In the genomic region with DNA sequence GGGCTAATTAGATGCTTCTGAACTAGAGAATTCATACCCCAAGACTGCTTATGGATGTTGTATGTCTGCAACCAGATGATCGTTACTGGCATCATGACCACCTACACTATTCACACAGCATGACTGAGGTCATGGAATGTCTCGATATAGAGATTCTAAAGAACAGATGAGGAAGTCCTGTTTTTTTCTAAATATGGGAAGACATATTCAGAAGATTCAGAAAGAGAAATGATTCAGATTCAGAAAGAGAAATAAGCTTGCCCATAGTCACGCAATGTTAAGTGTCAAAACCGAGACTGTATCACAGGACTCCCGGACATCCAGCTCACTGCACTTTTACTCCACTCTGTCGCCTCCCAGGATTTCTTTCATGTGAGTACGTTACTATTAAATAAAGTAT, we compare ENCODE assay signal across 14 cellular contexts.
DNase-seq lines count a peak whose midpoint lies in the region; ATAC-seq and TF ChIP-seq lines count a peak whose summit lies in the region.
"Had no signal": no experiment of that assay in that cellular context is flagged by ENCODE, and none has a peak within 500 bp of the region (broad histone marks: within the 10 kb centered on the region; RNA-seq: fewer than 3 reads in every experiment).

No MANE protein-coding gene starts in this region.

- peak; percentile 28 for DNase-seq in stimulated activated CD4-positive, alpha-beta T cell treated with anti-CD3 and anti-CD28 coated beads, Interleukin-15, amount 100 ng/mL, for 24 hours
- no peak for DNase-seq in stimulated activated CD4-positive, alpha-beta T cell treated with anti-CD3 and anti-CD28 coated beads, Interleukin-1b, Interleukin-23, amount 100 ng/mL, for 48 hours
- no peak for DNase-seq in effector memory CD8-positive, alpha-beta T cell
- no peak for DNase-seq in NOMO-1 treated with DMSO at 0.1 percent for 48 hours (lab: John Stamatoyannopoulos, UW; ENCODE audit: unreplicated experiment)
- DNase-seq: activated CD4-positive, alpha-beta T cell treated with anti-CD3 and anti-CD28 coated beads, Interleukin-2, amount 50 U/mL, for 48 hours; effector CD4-positive, alpha-beta T cell; kidney glomerular epithelial cell; NCI-H2029 had no signal

- H2AFZ ChIP-seq in OCI-LY3 (ENCODE audit: low read depth, low read length): peak overlapping the region; percentile 63

- peak overlapping the region in 1 of 2 donors; percentile 5 for H3K27ac Mint-ChIP-seq in effector memory CD8-positive, alpha-beta T cell

- H3K27ac ChIP-seq in OCI-LY3 (ENCODE audit: low read length): peak overlapping the region; percentile 39
- peak overlapping the region; percentile 12 for H3K27ac ChIP-seq in thymus (ENCODE audit: low read depth)
- H3K27ac ChIP-seq: ascending aorta had no signal

- H3K27me3 ChIP-seq in OCI-LY3 (ENCODE audit: low read depth, low read length) (no peaks in the 10 kb centered on the region), thymus (ENCODE audit: control insufficient read depth, insufficient read depth) (no peaks in the 10 kb centered on the region)
- H3K27me3 ChIP-seq: ascending aorta had no signal

- H3K4me1 Mint-ChIP-seq in effector memory CD8-positive, alpha-beta T cell (ENCODE audit: low read depth in 2 of 2): peaks cover 0 to 9% of the 10 kb centered on the region in 2 donors

- peak overlapping the region; percentile 43 for H3K9ac ChIP-seq in OCI-LY3 (ENCODE audit: low read length)

- H3K36me3 Mint-ChIP-seq in effector memory CD8-positive, alpha-beta T cell (ENCODE audit: insufficient read depth): no peaks in the 10 kb centered on the region

- no peak overlapping the region for H3K4me3 Mint-ChIP-seq in effector memory CD8-positive, alpha-beta T cell

- H3K36me3 ChIP-seq in OCI-LY3 (replicated peaks; ENCODE audit: low read depth, low read length): no peaks in the 10 kb centered on the region
- no peaks in the 10 kb centered on the region for H3K36me3 ChIP-seq in thymus (ENCODE audit: control insufficient read depth, insufficient read depth)
- H3K36me3 ChIP-seq: ascending aorta had no signal

- H3K9me3 ChIP-seq in OCI-LY3 (ENCODE audit: insufficient read depth, low read length): no peaks in the 10 kb centered on the region
- no peaks in the 10 kb centered on the region for H3K9me3 ChIP-seq in thymus (ENCODE audit: control insufficient read depth)
- H3K9me3 ChIP-seq: ascending aorta had no signal

- H3K4me3 ChIP-seq in OCI-LY3 (ENCODE audit: low read length) (peak overlapping the region; percentile 72), thymus (ENCODE audit: low read length) (no peak overlapping the region)
- H3K4me3 ChIP-seq: ascending aorta, skin epidermis had no signal

- peak; percentile 63 for ATAC-seq in HG02588 (IDR thresholded peaks at IDR 0.05; ENCODE audit: unreplicated experiment)
- no peak for ATAC-seq in effector memory CD8-positive, alpha-beta T cell (replicated peaks)
- ATAC-seq in GM21528 (IDR thresholded peaks at IDR 0.05; ENCODE audit: low FRiP score, unreplicated experiment): no peak

- TF ChIP-seq CTCF in OCI-LY3 (IDR thresholded peaks at IDR 0.05; ENCODE audit: low read depth, low read length): no peak

- H3K27me3 Mint-ChIP-seq in effector memory CD8-positive, alpha-beta T cell: no peaks in the 10 kb centered on the region

- no peaks in the 10 kb centered on the region for H3K79me2 ChIP-seq in OCI-LY3 (ENCODE audit: low read length)

- H3K4me2 ChIP-seq in OCI-LY3 (ENCODE audit: low read length): peak overlapping the region; percentile 84

- 95% methylated on average over 7 of the region's 7 CpGs for WGBS in thymus

- H3K4me1 ChIP-seq in OCI-LY3 (ENCODE audit: low read length) (peaks cover 54% of the 10 kb centered on the region), thymus (ENCODE audit: control insufficient read depth, insufficient read depth, low read length) (no peaks in the 10 kb centered on the region)

- H4K20me1 ChIP-seq in OCI-LY3 (ENCODE audit: insufficient read depth, low read length): no peaks in the 10 kb centered on the region

- H3K9me3 Mint-ChIP-seq in effector memory CD8-positive, alpha-beta T cell: no peaks in the 10 kb centered on the region
